8 cellular contexts compared by ENCODE assay signal in the genomic region with DNA sequence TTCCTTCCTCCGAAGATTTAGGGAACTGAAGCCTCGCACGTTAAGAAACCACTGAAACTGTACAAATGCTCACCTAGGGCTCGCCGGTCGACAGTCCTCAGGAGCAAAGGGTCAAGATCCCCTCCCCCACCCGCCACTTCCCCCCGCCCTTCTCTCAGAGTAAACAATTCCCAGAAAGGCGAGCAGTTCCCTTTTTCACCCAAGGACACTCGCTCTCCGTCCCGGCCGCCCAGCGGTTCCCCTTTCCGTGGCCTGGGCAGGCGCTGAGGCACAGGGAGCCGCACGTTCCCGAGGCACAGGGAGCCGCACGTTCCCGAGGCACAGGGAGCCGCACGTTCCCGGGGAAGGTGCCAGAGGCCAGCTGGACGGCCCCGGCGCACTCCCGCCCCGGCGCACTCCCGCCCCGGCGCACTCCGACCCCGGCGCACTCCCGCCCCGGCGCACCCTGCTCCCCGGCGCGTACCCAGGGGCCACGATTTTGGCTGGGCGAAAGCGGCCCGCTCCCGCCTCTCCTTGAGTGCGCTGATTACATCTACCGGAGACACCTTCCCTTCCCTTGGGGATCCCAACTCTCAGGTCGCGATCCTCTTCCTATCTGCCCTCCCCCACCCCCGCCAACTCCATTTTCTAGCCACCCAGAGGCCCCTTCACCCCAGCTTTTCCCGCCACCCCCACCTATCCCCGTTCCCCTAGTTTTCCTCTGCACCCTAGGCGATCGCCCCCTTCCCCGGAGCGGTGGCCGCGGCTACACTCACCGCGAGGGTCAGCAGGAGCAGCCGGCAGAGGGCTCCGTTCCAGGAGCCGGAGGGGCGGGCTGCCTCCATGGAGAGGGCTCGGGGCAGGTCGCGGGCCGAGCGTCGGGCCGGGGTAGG. TPM values are rescaled to one million over a fixed set of nuclear protein-coding genes. Genes with fewer than 3 reads are reported as not detected.
A peak's percentile ranks its signal among the peaks of the same experiment; 100 is the strongest.
DNase-seq lines count a peak whose midpoint lies in the region; ATAC-seq and TF ChIP-seq lines count a peak whose summit lies in the region.

No MANE protein-coding gene starts in this region.

- DNase-seq in CMK (ENCODE audit: low read depth) = peak; percentile 29
- peak; percentile 51 to 70 for DNase-seq in Kasumi-1 (lab: John Stamatoyannopoulos, UW)
- DNase-seq in astrocyte of the cerebellum (ENCODE audit: low read depth) = no peak
- peak; percentile 71 for DNase-seq in iPS-NIHi11 (ENCODE audit: low spot score)

- H3K27me3 ChIP-seq in skeletal muscle tissue (ENCODE audit: control insufficient read depth in 3 of 3, insufficient read depth in 3 of 3, low read length in 3 of 3) = peaks cover 10 to 13% (median 13%) of the 10 kb centered on the region in 3 donors

- in situ Hi-C loops in astrocyte of the cerebellum (cut with HindIII; ENCODE audit: low sequenced_read_pairs) = no loop called here

- H3K27ac ChIP-seq in skeletal muscle tissue (ENCODE audit: low read depth, low read length) = peak overlapping the region; percentile 56

- peak overlapping the region in 2 of 3 donors; percentile 26 to 32 for H3K9ac ChIP-seq in skeletal muscle tissue (ENCODE audit: low read depth in 1 of 3, low read length in 3 of 3)

- ATAC-seq in GM21723 (IDR thresholded peaks at IDR 0.05; ENCODE audit: unreplicated experiment) (no peak), GM19023 (IDR thresholded peaks at IDR 0.05; ENCODE audit: unreplicated experiment) (no peak), HG02623 (IDR thresholded peaks at IDR 0.05; ENCODE audit: unreplicated experiment) (no peak)

- no peak for TF ChIP-seq CTCF in astrocyte of the cerebellum (IDR thresholded peaks at IDR 0.05; ENCODE audit: low read depth, low read length, missing control alignments)

- peaks cover 0 to 4% (median 0%) of the 10 kb centered on the region in 3 donors for H3K4me1 ChIP-seq in skeletal muscle tissue (ENCODE audit: control insufficient read depth in 3 of 3, insufficient read depth in 3 of 3, low read length in 3 of 3)

- H3K4me3 ChIP-seq in astrocyte of the cerebellum (ENCODE audit: low read depth, low read length) = peak overlapping the region; percentile 57
- peak overlapping the region in 2 of 3 donors; percentile 46 to 58 for H3K4me3 ChIP-seq in skeletal muscle tissue (ENCODE audit: low read length in 3 of 3)

- no peaks in the 10 kb centered on the region for H3K9me3 ChIP-seq in skeletal muscle tissue (ENCODE audit: control insufficient read depth in 3 of 3, low read length in 3 of 3)

- H3K36me3 ChIP-seq in skeletal muscle tissue (ENCODE audit: control insufficient read depth in 3 of 3, insufficient read depth in 3 of 3, low read length in 3 of 3) = no peaks in the 10 kb centered on the region

RNA-seq across cellular contexts. Expression of gene DSC2, which starts 0.8 kb away (rescaled TPM):
- total RNA-seq in skeletal muscle tissue = 4.2 TPM

RNA-seq across cellular contexts. Expression of gene DSC3, which starts 58.8 kb away (rescaled TPM):
- under 0.01 TPM for total RNA-seq in skeletal muscle tissue
